Comparison of ENCODE assay signal across 1 cellular context in the genomic region with DNA sequence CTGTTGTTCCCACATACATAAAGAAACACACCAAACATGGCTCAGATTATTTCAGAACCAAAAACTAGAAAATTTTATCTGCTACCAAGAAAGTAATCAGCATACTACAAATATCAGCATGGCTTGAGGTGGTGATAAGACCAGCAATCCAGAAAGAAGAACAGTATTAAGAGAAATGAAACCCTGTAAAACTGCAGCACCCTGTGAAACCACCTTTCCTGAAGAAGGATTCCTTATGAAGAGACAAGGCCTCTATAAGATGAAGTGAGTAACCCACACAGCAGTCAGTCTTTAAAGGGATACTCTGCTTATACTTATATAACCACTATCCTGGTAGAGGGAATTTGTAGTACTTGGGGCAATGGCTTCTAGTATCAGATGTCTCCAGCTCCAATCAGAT.
TF ChIP-seq lines count a peak whose summit lies in the region.

No MANE protein-coding gene starts in this region.

TF ChIP-seq in GM23338, 12 proteins besides CTCF, POLR2A, EP300 and RAD21 (continued from another document):
- TF ChIP-seq, protein P1, sequence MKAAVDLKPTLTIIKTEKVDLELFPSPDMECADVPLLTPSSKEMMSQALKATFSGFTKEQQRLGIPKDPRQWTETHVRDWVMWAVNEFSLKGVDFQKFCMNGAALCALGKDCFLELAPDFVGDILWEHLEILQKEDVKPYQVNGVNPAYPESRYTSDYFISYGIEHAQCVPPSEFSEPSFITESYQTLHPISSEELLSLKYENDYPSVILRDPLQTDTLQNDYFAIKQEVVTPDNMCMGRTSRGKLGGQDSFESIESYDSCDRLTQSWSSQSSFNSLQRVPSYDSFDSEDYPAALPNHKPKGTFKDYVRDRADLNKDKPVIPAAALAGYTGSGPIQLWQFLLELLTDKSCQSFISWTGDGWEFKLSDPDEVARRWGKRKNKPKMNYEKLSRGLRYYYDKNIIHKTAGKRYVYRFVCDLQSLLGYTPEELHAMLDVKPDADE (IDR thresholded peaks at IDR 0.05), result no peak
- TF ChIP-seq EZH2phosphoT487 (IDR thresholded peaks at IDR 0.05; ENCODE audit: unreplicated experiment) (no peak), ZNF331 (CRISPR knock-in tag; IDR thresholded peaks at IDR 0.05; ENCODE audit: low read depth) (no peak), ZNF462 (CRISPR knock-in tag; IDR thresholded peaks at IDR 0.05) (no peak), ZNF114 (CRISPR knock-in tag; IDR thresholded peaks at IDR 0.05) (no peak), POLR2AphosphoS5 (IDR thresholded peaks at IDR 0.05; ENCODE audit: low read depth) (no peak), EZH2 (IDR thresholded peaks at IDR 0.05; ENCODE audit: low read depth, unreplicated experiment) (no peak), CREB1 (CRISPR knock-in tag; IDR thresholded peaks at IDR 0.05; ENCODE audit: low read depth) (no peak), NANOG (IDR thresholded peaks at IDR 0.05; ENCODE audit: borderline replicate concordance) (no peak), STAT1 (IDR thresholded peaks at IDR 0.05; ENCODE audit: unreplicated experiment) (no peak)
